In the genomic region with DNA sequence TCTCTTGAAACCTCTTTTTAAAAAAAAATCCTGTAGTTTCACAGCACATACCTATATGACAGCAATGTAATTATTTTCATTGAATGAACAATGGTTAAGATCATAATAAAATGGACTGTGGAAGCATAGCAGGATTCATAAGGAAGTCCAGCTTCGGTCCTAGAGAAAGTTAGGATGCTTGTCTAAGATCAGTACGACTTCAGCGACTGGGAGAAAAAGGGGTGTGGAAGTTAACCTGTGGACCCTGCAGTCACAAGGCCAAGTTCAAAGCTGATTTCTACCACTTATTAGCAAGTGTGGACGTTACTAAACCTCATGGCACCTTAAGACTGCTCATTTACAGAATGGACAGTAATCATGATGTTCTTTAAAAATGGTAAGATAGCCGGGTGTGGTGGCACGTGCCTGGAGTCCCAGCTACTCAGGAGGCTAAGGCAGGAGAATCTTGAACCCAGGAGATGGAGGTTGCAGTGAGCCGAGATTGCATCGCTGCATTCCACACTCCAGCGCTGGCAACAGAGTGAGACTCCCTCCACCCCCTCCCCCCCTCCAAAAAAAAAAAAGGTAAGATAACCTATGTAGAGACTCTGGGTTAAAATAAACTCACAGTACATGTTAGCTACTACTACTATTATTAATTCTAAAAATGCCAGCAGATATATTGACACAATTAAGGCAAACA, we compare ENCODE assay signal across 16 cellular contexts.
A peak's percentile ranks its signal among the peaks of the same experiment; 100 is the strongest.
DNase-seq lines count a peak whose midpoint lies in the region; ATAC-seq, FAIRE-seq and TF ChIP-seq lines count a peak whose summit lies in the region.
"Had no signal": no experiment of that assay in that cellular context is flagged by ENCODE, and none has a peak within 500 bp of the region (broad histone marks: within the 10 kb centered on the region; RNA-seq: fewer than 3 reads in every experiment).

No MANE protein-coding gene starts in this region.

- H3K36me3 Mint-ChIP-seq in activated CD8-positive, alpha-beta T cell treated with anti-CD3 and anti-CD28 coated beads, Interleukin-2, amount 10 ng/mL, durations not matched to agents 7 days and 5 days (ENCODE audit: low read depth) = no peaks in the 10 kb centered on the region
- H3K36me3 Mint-ChIP-seq in activated CD8-positive, alpha-beta T cell treated with anti-CD3 and anti-CD28 coated beads for 36 hours (ENCODE audit: low read depth) = no peaks in the 10 kb centered on the region
- H3K36me3 Mint-ChIP-seq in WTC11 = no peaks in the 10 kb centered on the region
- H3K36me3 Mint-ChIP-seq: natural killer cell treated with Interleukin-12 subunit alpha and Interleukin-12 subunit beta and Interleukin-15 and Interleukin-18, amount 100 ng/mL, for 72 hours had no signal

- H3K4me3 Mint-ChIP-seq in activated CD8-positive, alpha-beta T cell treated with anti-CD3 and anti-CD28 coated beads, Interleukin-2, amount 10 ng/mL, durations not matched to agents 7 days and 5 days = peak overlapping the region; percentile 73
- no peak overlapping the region for H3K4me3 Mint-ChIP-seq in activated CD8-positive, alpha-beta T cell treated with anti-CD3 and anti-CD28 coated beads for 36 hours
- H3K4me3 Mint-ChIP-seq in WTC11 = peak overlapping the region; percentile 61; the same call in 1 of the 2 replicates

- no peaks in the 10 kb centered on the region for H4K20me1 ChIP-seq in smooth muscle cell (ENCODE audit: low read depth)

- H3K9me3 ChIP-seq in iPS-15b (ENCODE audit: control insufficient read depth, insufficient read depth, low read length) (no peaks in the 10 kb centered on the region), smooth muscle cell (replicated peaks; ENCODE audit: low read depth) (no peaks in the 10 kb centered on the region)
- H3K9me3 ChIP-seq: thoracic aorta had no signal

- no peaks in the 10 kb centered on the region for H3F3A ChIP-seq in smooth muscle cell (ENCODE audit: low read depth)

- peaks cover 9% of the 10 kb centered on the region for H3K4me1 ChIP-seq in iPS-15b (ENCODE audit: control insufficient read depth, insufficient read depth, low read length)
- H3K4me1 ChIP-seq in smooth muscle cell (ENCODE audit: low read depth) = peaks cover 17% of the 10 kb centered on the region

- POLR2A ChIA-PET in activated CD8-positive, alpha-beta T cell treated with anti-CD3 and anti-CD28 coated beads, Interleukin-2, amount 10 ng/mL, durations not matched to agents 7 days and 5 days (lab: Charles Lee) = interaction anchor here (0.6 kb wide), 1 partner anchor 37 kb away, joined by 3 read pairs; no protein-coding TSS in a partner anchor
- POLR2A ChIA-PET in activated CD8-positive, alpha-beta T cell treated with anti-CD3 and anti-CD28 coated beads for 36 hours (lab: Charles Lee) = no interaction called here
- POLR2A ChIA-PET in WTC11 (lab: Charles Lee) = no interaction called here

- no peaks in the 10 kb centered on the region for H3K79me2 ChIP-seq in smooth muscle cell (ENCODE audit: low read depth)

- H3K27ac Mint-ChIP-seq in activated CD8-positive, alpha-beta T cell treated with anti-CD3 and anti-CD28 coated beads, Interleukin-2, amount 10 ng/mL, durations not matched to agents 7 days and 5 days = no peak overlapping the region
- H3K27ac Mint-ChIP-seq in activated CD8-positive, alpha-beta T cell treated with anti-CD3 and anti-CD28 coated beads for 36 hours = no peak overlapping the region
- no peak overlapping the region for H3K27ac Mint-ChIP-seq in WTC11

- no peaks in the 10 kb centered on the region for H3K36me3 ChIP-seq in iPS-15b (ENCODE audit: control insufficient read depth, insufficient read depth, low read length)
- no peaks in the 10 kb centered on the region for H3K36me3 ChIP-seq in smooth muscle cell (ENCODE audit: low read depth)
- H3K36me3 ChIP-seq: thoracic aorta, WERI-Rb-1 had no signal

- no peak for TF ChIP-seq CTCF in activated CD8-positive, alpha-beta T cell treated with anti-CD3 and anti-CD28 coated beads for 36 hours (IDR thresholded peaks at IDR 0.05)
- no peak for TF ChIP-seq CTCF in WTC11 (IDR thresholded peaks at IDR 0.05)
- TF ChIP-seq CTCF in smooth muscle cell (IDR thresholded peaks at IDR 0.05; ENCODE audit: borderline replicate concordance, insufficient read depth, poor library complexity, severe bottlenecking) = no peak

- no peak for FAIRE-seq in frontal cortex (lab: Jason Lieb, UNC)
- FAIRE-seq: D721Med had no signal

- H3K27me3 ChIP-seq in iPS-15b (ENCODE audit: control insufficient read depth, insufficient read depth, low read length) (peaks cover 30% of the 10 kb centered on the region), smooth muscle cell (ENCODE audit: low read depth) (peaks cover 2% of the 10 kb centered on the region)

- H3K4me1 Mint-ChIP-seq in activated CD8-positive, alpha-beta T cell treated with anti-CD3 and anti-CD28 coated beads, Interleukin-2, amount 10 ng/mL, durations not matched to agents 7 days and 5 days (ENCODE audit: low read depth) = peaks cover 13% of the 10 kb centered on the region
- H3K4me1 Mint-ChIP-seq in activated CD8-positive, alpha-beta T cell treated with anti-CD3 and anti-CD28 coated beads for 36 hours (ENCODE audit: low read depth) = peaks cover 16% of the 10 kb centered on the region
- H3K4me1 Mint-ChIP-seq in WTC11 = peaks cover 21% of the 10 kb centered on the region

- DNase-seq in activated CD8-positive, alpha-beta T cell treated with anti-CD3 and anti-CD28 coated beads, Interleukin-2, amount 10 ng/mL, durations not matched to agents 7 days and 5 days = no peak
- DNase-seq in activated CD8-positive, alpha-beta T cell treated with anti-CD3 and anti-CD28 coated beads for 36 hours = no peak
- no peak for DNase-seq in WTC11 (ENCODE audit: low spot score)
- no peak for DNase-seq in smooth muscle cell (lab: John Stamatoyannopoulos, UW; ENCODE audit: unreplicated experiment)
- no peak for DNase-seq in LoVo (ENCODE audit: low spot score)
- no peak for DNase-seq in frontal cortex (ENCODE audit: low spot score in 2 of 2)
- DNase-seq: ACHN; effector memory CD4-positive, alpha-beta T cell; MM.1S had no signal

- CTCF ChIA-PET in activated CD8-positive, alpha-beta T cell treated with anti-CD3 and anti-CD28 coated beads, Interleukin-2, amount 10 ng/mL, durations not matched to agents 7 days and 5 days (lab: Charles Lee) = interaction anchor here (1.1 to 1.5 kb wide), 4 partner anchors 11 to 246 kb away, joined by 3 to 4 read pairs (median 3); no protein-coding TSS in a partner anchor
- CTCF ChIA-PET in activated CD8-positive, alpha-beta T cell treated with anti-CD3 and anti-CD28 coated beads for 36 hours (lab: Charles Lee) = interaction anchor here (1.3 to 2.3 kb wide), 3 partner anchors 8 to 246 kb away, joined by 3 to 8 read pairs (median 7); no protein-coding TSS in a partner anchor
- CTCF ChIA-PET in WTC11 (lab: Charles Lee) = interaction anchor here (0.8 to 1.4 kb wide), 2 partner anchors 34 to 233 kb away, joined by 3 read pairs; no protein-coding TSS in a partner anchor

- no peak overlapping the region for H2AFZ ChIP-seq in smooth muscle cell (ENCODE audit: low read depth)

- H3K27ac ChIP-seq in smooth muscle cell (ENCODE audit: low read depth) = no peak overlapping the region
- H3K27ac ChIP-seq: skin epidermis had no signal

- H3K9ac ChIP-seq in iPS-15b (ENCODE audit: low read depth, low read length) (no peak overlapping the region), smooth muscle cell (ENCODE audit: low read depth) (no peak overlapping the region)

- peaks cover 30% of the 10 kb centered on the region for H3K27me3 Mint-ChIP-seq in activated CD8-positive, alpha-beta T cell treated with anti-CD3 and anti-CD28 coated beads, Interleukin-2, amount 10 ng/mL, durations not matched to agents 7 days and 5 days (ENCODE audit: low read depth)
- peaks cover 31% of the 10 kb centered on the region for H3K27me3 Mint-ChIP-seq in activated CD8-positive, alpha-beta T cell treated with anti-CD3 and anti-CD28 coated beads for 36 hours
- H3K27me3 Mint-ChIP-seq in WTC11 (ENCODE audit: low read depth) = peaks cover 52% of the 10 kb centered on the region

- no peak overlapping the region for H3K4me2 ChIP-seq in smooth muscle cell

- 88% methylated on average over 7 of the region's 9 CpGs for WGBS in smooth muscle cell (ENCODE audit: low lambda C conversion rate)

- intact Hi-C loops in activated CD8-positive, alpha-beta T cell treated with anti-CD3 and anti-CD28 coated beads for 36 hours (cut with micrococcal nuclease) = no loop called here

- H3K4me3 ChIP-seq in iPS-15b (ENCODE audit: low read depth, low read length) (peak overlapping the region; percentile 59), smooth muscle cell (peak overlapping the region; percentile 17)

- ATAC-seq in activated CD8-positive, alpha-beta T cell treated with anti-CD3 and anti-CD28 coated beads, Interleukin-2, amount 10 ng/mL, durations not matched to agents 7 days and 5 days = no peak
- ATAC-seq in activated CD8-positive, alpha-beta T cell treated with anti-CD3 and anti-CD28 coated beads for 36 hours = no peak
- ATAC-seq in WTC11 (no peak), GM21360 (IDR thresholded peaks at IDR 0.05; ENCODE audit: unreplicated experiment) (no peak)
- ATAC-seq: natural killer cell treated with Interleukin-12 subunit alpha and Interleukin-12 subunit beta and Interleukin-15 and Interleukin-18, amount 100 ng/mL, for 72 hours had no signal

- no peaks in the 10 kb centered on the region for H3K9me3 Mint-ChIP-seq in activated CD8-positive, alpha-beta T cell treated with anti-CD3 and anti-CD28 coated beads, Interleukin-2, amount 10 ng/mL, durations not matched to agents 7 days and 5 days (ENCODE audit: insufficient read depth)
- no peaks in the 10 kb centered on the region for H3K9me3 Mint-ChIP-seq in activated CD8-positive, alpha-beta T cell treated with anti-CD3 and anti-CD28 coated beads for 36 hours
- no peaks in the 10 kb centered on the region for H3K9me3 Mint-ChIP-seq in WTC11
- H3K9me3 Mint-ChIP-seq: natural killer cell treated with Interleukin-12 subunit alpha and Interleukin-12 subunit beta and Interleukin-15 and Interleukin-18, amount 100 ng/mL, for 72 hours had no signal
